In the genomic region with DNA sequence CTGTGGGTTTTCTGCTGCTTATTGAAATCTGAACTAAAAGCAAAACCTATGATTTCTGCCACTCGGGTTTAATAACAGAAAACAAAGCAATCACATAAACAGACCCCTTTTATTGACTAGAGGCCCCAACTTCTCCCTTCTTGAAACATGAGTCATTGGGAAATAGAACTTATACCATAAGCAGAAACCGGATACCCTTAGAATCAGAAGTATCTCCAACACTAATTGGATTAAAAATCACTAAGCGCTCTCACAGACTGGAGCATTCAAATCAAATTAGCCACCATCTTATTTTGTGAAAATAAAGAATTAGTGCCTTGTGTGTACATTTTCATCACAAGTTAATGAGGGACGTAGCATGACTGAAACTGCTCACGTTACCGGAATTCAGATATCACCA, we compare ENCODE assay signal across 23 cellular contexts.
"Had no signal": no experiment of that assay in that cellular context is flagged by ENCODE, and none has a peak within 500 bp of the region (broad histone marks: within the 10 kb centered on the region; RNA-seq: fewer than 3 reads in every experiment).

No MANE protein-coding gene starts in this region.

- H3K4me1 ChIP-seq: foreskin keratinocyte, left ventricle myocardium inferior, lower lobe of right lung, parathyroid adenoma, prostate gland, spleen, upper lobe of right lung, vagina had no signal

- H3K4me3 ChIP-seq: left ventricle myocardium inferior, lower lobe of right lung, prostate gland, spleen, tibial artery, upper lobe of right lung, vagina had no signal

- H3K27me3 ChIP-seq: foreskin keratinocyte, tibial artery, upper lobe of right lung, vagina had no signal

- H3K9me3 ChIP-seq: lower lobe of right lung, prostate gland, tibial artery, upper lobe of right lung, vagina had no signal

- H3K36me3 ChIP-seq: left ventricle myocardium inferior, lower lobe of right lung, prostate gland, spleen, tibial artery, upper lobe of right lung, vagina had no signal

- H3K27ac ChIP-seq: foreskin keratinocyte, left ventricle myocardium inferior, lower lobe of right lung, parathyroid adenoma, prostate gland, spleen, tibial artery, upper lobe of right lung, vagina had no signal

- H3K9me3 Mint-ChIP-seq: dendritic cell treated with granulocyte-macrophage colony-stimulating factor and Interleukin-4, amounts not matched to agents 40 ng/mL and 50 ng/mL, for 4 days; endodermal cell; stimulated activated memory B cell treated with anti-CD40 and anti-IgM and Interleukin-4, amounts not matched to agents 10 μg/mL and 1 μg/mL and 100 μg/mL, for 72 hours; stimulated activated naive CD8-positive, alpha-beta T cell treated with anti-CD3 and anti-CD28 coated beads, Interleukin-15, Interleukin-2, amounts not matched to agents 100 ng/mL and 50 ng/mL, for 24 hours had no signal

- H3K27me3 Mint-ChIP-seq: stimulated activated naive CD8-positive, alpha-beta T cell treated with anti-CD3 and anti-CD28 coated beads, Interleukin-15, Interleukin-2, amounts not matched to agents 100 ng/mL and 50 ng/mL, for 24 hours had no signal

- H3K36me3 Mint-ChIP-seq: memory B cell; naive thymus-derived CD4-positive, alpha-beta T cell; stimulated activated memory B cell treated with anti-CD40 and anti-IgM and Interleukin-4, amounts not matched to agents 10 μg/mL and 1 μg/mL and 100 μg/mL, for 72 hours had no signal

- H3K4me1 Mint-ChIP-seq: endodermal cell; memory B cell; naive thymus-derived CD4-positive, alpha-beta T cell; stimulated activated memory B cell treated with anti-CD40 and anti-IgM and Interleukin-4, amounts not matched to agents 10 μg/mL and 1 μg/mL and 100 μg/mL, for 72 hours had no signal

- H3K4me3 Mint-ChIP-seq: dendritic cell treated with granulocyte-macrophage colony-stimulating factor and Interleukin-4, amounts not matched to agents 40 ng/mL and 50 ng/mL, for 4 days; endodermal cell; memory B cell; naive thymus-derived CD4-positive, alpha-beta T cell; nephron progenitor cell; stimulated activated memory B cell treated with anti-CD40 and anti-IgM and Interleukin-4, amounts not matched to agents 10 μg/mL and 1 μg/mL and 100 μg/mL, for 72 hours; stimulated activated naive CD8-positive, alpha-beta T cell treated with anti-CD3 and anti-CD28 coated beads, Interleukin-15, Interleukin-2, amounts not matched to agents 100 ng/mL and 50 ng/mL, for 24 hours had no signal

- H3K27ac Mint-ChIP-seq: dendritic cell treated with granulocyte-macrophage colony-stimulating factor and Interleukin-4, amounts not matched to agents 40 ng/mL and 50 ng/mL, for 4 days; endodermal cell; memory B cell; naive thymus-derived CD4-positive, alpha-beta T cell; nephron progenitor cell; stimulated activated memory B cell treated with anti-CD40 and anti-IgM and Interleukin-4, amounts not matched to agents 10 μg/mL and 1 μg/mL and 100 μg/mL, for 72 hours; stimulated activated naive CD8-positive, alpha-beta T cell treated with anti-CD3 and anti-CD28 coated beads, Interleukin-15, Interleukin-2, amounts not matched to agents 100 ng/mL and 50 ng/mL, for 24 hours had no signal

- DNase-seq: endodermal cell; erythroblast; foreskin keratinocyte; kidney; left cardiac atrium; left ventricle myocardium inferior; lower lobe of right lung; naive thymus-derived CD4-positive, alpha-beta T cell; nephron progenitor cell; retina; spleen; stimulated activated CD4-positive, alpha-beta T cell treated with anti-CD3 and anti-CD28 coated beads, Interleukin-15, amount 100 ng/mL, for 24 hours; stimulated activated CD4-positive, alpha-beta T cell treated with anti-CD3 and anti-CD28 coated beads, Interleukin-1b, Interleukin-23, amount 100 ng/mL, for 48 hours; stimulated activated CD4-positive, alpha-beta T cell treated with anti-CD3 and anti-CD28 coated beads, Interleukin-4, amount 100 ng/mL, for 24 hours; tibial artery; upper lobe of right lung had no signal
